Comparison of ENCODE assay signal across 17 cellular contexts in the genomic region with DNA sequence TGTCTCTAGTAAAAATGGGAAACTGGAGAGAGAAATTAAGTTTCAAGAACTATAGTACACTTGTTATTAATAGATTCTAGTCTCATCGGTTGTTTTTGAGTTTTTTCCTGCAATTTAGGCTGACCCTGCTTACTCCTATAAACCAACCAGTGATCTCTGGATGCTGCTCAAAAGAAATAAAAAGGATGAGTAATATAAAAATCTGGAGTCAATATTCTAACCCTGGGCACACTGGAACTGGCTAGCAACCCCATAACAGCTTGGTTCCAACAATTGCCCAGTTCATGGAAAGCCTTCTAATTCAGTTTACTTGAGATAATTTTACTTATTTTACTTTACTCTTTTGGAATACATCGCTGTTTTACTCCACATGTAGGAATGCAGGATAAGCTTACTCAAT.
DNase-seq lines count a peak whose midpoint lies in the region; ATAC-seq lines count a peak whose summit lies in the region.
"Had no signal": no experiment of that assay in that cellular context is flagged by ENCODE, and none has a peak within 500 bp of the region (broad histone marks: within the 10 kb centered on the region; RNA-seq: fewer than 3 reads in every experiment).

No MANE protein-coding gene starts in this region.

- no peaks in the 10 kb centered on the region for H3K27me3 Mint-ChIP-seq in stimulated activated naive CD8-positive, alpha-beta T cell treated with anti-CD3 and anti-CD28 coated beads, Interleukin-15, amount 100 ng/mL, for 72 hours

- H3K23ac ChIP-seq in mesenchymal stem cell (ENCODE audit: low read length in 2 of 2) = no peak overlapping the region

- no peak overlapping the region for H4K91ac ChIP-seq in mesenchymal stem cell (ENCODE audit: low read length)

- no peak overlapping the region for H3K18ac ChIP-seq in mesenchymal stem cell (ENCODE audit: low read depth in 1 of 2, low read length in 2 of 2)

- no peak overlapping the region for H2BK15ac ChIP-seq in mesenchymal stem cell (ENCODE audit: low read depth, poor library complexity, severe bottlenecking)

- no peak overlapping the region for H2BK5ac ChIP-seq in mesenchymal stem cell (ENCODE audit: low read depth, low read length, poor library complexity, severe bottlenecking)

- no peak overlapping the region for H3K4me2 ChIP-seq in mesenchymal stem cell (ENCODE audit: low read length, poor library complexity, severe bottlenecking)
- H3K4me2 ChIP-seq: BLaER1 treated with 17β-estradiol and CSF1 and Interleukin-3, amounts not matched to agents 10 nM and 100 nM; SK-N-SH had no signal

- H2AFZ ChIP-seq in mesenchymal stem cell (ENCODE audit: low read depth, low read length) = no peak overlapping the region

- in situ Hi-C loops in KBM-7 (cut with MboI; ENCODE audit: low pct_unique_long_range_greater_than_20kb, low sequenced_read_pairs) = no loop called here

- H2BK120ac ChIP-seq in mesenchymal stem cell (ENCODE audit: low read depth, low read length) = no peak overlapping the region

- H4K8ac ChIP-seq in mesenchymal stem cell (ENCODE audit: low read length) = no peak overlapping the region

- H2AK5ac ChIP-seq in mesenchymal stem cell (ENCODE audit: low read length, severe bottlenecking) = no peak overlapping the region

- WGBS in mesenchymal stem cell = 100% methylated on average over 1 of the region's 2 CpGs

- H3K4ac ChIP-seq in mesenchymal stem cell (ENCODE audit: low read depth in 1 of 2, low read length in 2 of 2) = no peak overlapping the region

- peaks cover 4% of the 10 kb centered on the region for H3K9me3 ChIP-seq in mesenchymal stem cell (ENCODE audit: control insufficient read depth, low read length)
- H3K9me3 ChIP-seq: Peyer's patch, SK-N-SH had no signal

- H2BK12ac ChIP-seq in mesenchymal stem cell (ENCODE audit: low read length in 2 of 2) = no peak overlapping the region

- no peaks in the 10 kb centered on the region for H3K4me1 Mint-ChIP-seq in stimulated activated naive CD8-positive, alpha-beta T cell treated with anti-CD3 and anti-CD28 coated beads, Interleukin-15, amount 100 ng/mL, for 72 hours

- no peak overlapping the region for H3K4me3 Mint-ChIP-seq in stimulated activated naive CD8-positive, alpha-beta T cell treated with anti-CD3 and anti-CD28 coated beads, Interleukin-15, amount 100 ng/mL, for 72 hours

- no peaks in the 10 kb centered on the region for H3K4me1 ChIP-seq in mesenchymal stem cell (ENCODE audit: control insufficient read depth, insufficient read depth, low read depth, low read length)
- H3K4me1 ChIP-seq: Peyer's patch had no signal

- DNase-seq in EH (ENCODE audit: low read depth) (peak; percentile 61), RPMI7951 (ENCODE audit: low read depth) (peak; percentile 5), mesenchymal stem cell (no peak), NCI-H1105 (lab: John Stamatoyannopoulos, UW) (no peak), KBM-7 (no peak), caudate nucleus (lab: John Stamatoyannopoulos, UW) (no peak)
- no peak for DNase-seq in stimulated activated naive CD8-positive, alpha-beta T cell treated with anti-CD3 and anti-CD28 coated beads, Interleukin-15, amount 100 ng/mL, for 72 hours
- DNase-seq: DND-41, GDM1, NCI-H1436 treated with DMSO at 0.1 percent for 48 hours, NCI-H2029 treated with DMSO at 0.1 percent for 48 hours, NCI-H510A, NCI-H82, Peyer's patch, SHP77, SK-N-SH had no signal

- no peaks in the 10 kb centered on the region for H3K27me3 ChIP-seq in mesenchymal stem cell (ENCODE audit: control insufficient read depth in 1 of 2, insufficient read depth in 1 of 2, low read length in 2 of 2)
- H3K27me3 ChIP-seq: BLaER1 treated with 17β-estradiol and CSF1 and Interleukin-3, amounts not matched to agents 10 nM and 100 nM; Peyer's patch had no signal

- H3K27ac ChIP-seq in mesenchymal stem cell (ENCODE audit: low read length, poor library complexity, severe bottlenecking) (no peak overlapping the region), caudate nucleus (ENCODE audit: low read depth, low read length) (no peak overlapping the region)
- H3K27ac ChIP-seq: BLaER1 treated with 17β-estradiol and CSF1 and Interleukin-3, amounts not matched to agents 10 nM and 100 nM; Peyer's patch had no signal

- H3K36me3 ChIP-seq in mesenchymal stem cell (ENCODE audit: control insufficient read depth in 1 of 2, insufficient read depth in 2 of 2, low read depth in 1 of 2, low read length in 2 of 2) = peaks cover 0 to 56% of the 10 kb centered on the region in 2 experiments
- H3K36me3 ChIP-seq: Peyer's patch had no signal

- no peak for ATAC-seq in stimulated activated naive CD8-positive, alpha-beta T cell treated with anti-CD3 and anti-CD28 coated beads, Interleukin-15, amount 100 ng/mL, for 72 hours

- H3K4me3 ChIP-seq in mesenchymal stem cell (ENCODE audit: insufficient read depth in 1 of 2, low read depth in 1 of 2, low read length in 2 of 2) = no peak overlapping the region
- H3K4me3 ChIP-seq: BLaER1 treated with 17β-estradiol and CSF1 and Interleukin-3, amounts not matched to agents 10 nM and 100 nM; Peyer's patch had no signal

- H3K79me1 ChIP-seq in mesenchymal stem cell (replicated peaks; ENCODE audit: low read length, poor library complexity, severe bottlenecking) = peaks cover 6% of the 10 kb centered on the region

- H3K9me3 Mint-ChIP-seq in stimulated activated naive CD8-positive, alpha-beta T cell treated with anti-CD3 and anti-CD28 coated beads, Interleukin-15, amount 100 ng/mL, for 72 hours = peaks cover 17 to 22% of the 10 kb centered on the region in 2 donors

- H3K14ac ChIP-seq in mesenchymal stem cell (ENCODE audit: low read length in 2 of 2) = no peak overlapping the region

- H3K9ac ChIP-seq in mesenchymal stem cell (ENCODE audit: low read length) = peak overlapping the region; percentile 54
- H3K9ac ChIP-seq: BLaER1 treated with 17β-estradiol and CSF1 and Interleukin-3, amounts not matched to agents 10 nM and 100 nM; SK-N-SH had no signal

- H3K27ac Mint-ChIP-seq in stimulated activated naive CD8-positive, alpha-beta T cell treated with anti-CD3 and anti-CD28 coated beads, Interleukin-15, amount 100 ng/mL, for 72 hours = no peak overlapping the region

Comparison
In these comparisons a context has a peak if more than half of its experiments do, and no peak if none do; other contexts are left out.
1. DNase-seq: peak in EH (single experiment) and RPMI7951 (single experiment); none in mesenchymal stem cell (single experiment), NCI-H1105 (single experiment), stimulated activated naive CD8-positive, alpha-beta T cell treated with anti-CD3 and anti-CD28 coated beads, Interleukin-15, amount 100 ng/mL, for 72 hours (0 of 2), KBM-7 (single experiment) and caudate nucleus (0 of 61).